Comparison of ENCODE assay signal across 7 cellular contexts in genomic region chr12:57090924-57091632, GRCh38. TPM values are rescaled to one million over a fixed set of nuclear protein-coding genes. Genes with fewer than 3 reads are reported as not detected.
DNase-seq lines count a peak whose midpoint lies in the region; ATAC-seq and TF ChIP-seq lines count a peak whose summit lies in the region.
"Had no signal": no experiment of that assay in that cellular context is flagged by ENCODE, and none has a peak within 500 bp of the region (broad histone marks: within the 10 kb centered on the region; RNA-seq: fewer than 3 reads in every experiment).

No MANE protein-coding gene starts in this region.

- ATAC-seq in T-cell (replicated peaks in 1 of 4) (no peak), GM18907 (IDR thresholded peaks at IDR 0.05; ENCODE audit: unreplicated experiment) (no peak), HG03571 (IDR thresholded peaks at IDR 0.05; ENCODE audit: unreplicated experiment) (no peak)
- ATAC-seq in stimulated activated memory B cell treated with anti-CD40 and anti-IgM and Interleukin-4, amounts not matched to agents 10 μg/mL and 1 μg/mL and 100 μg/mL, for 72 hours, result no peak

- intact Hi-C loops in esophagus squamous epithelium (cut with DNase I), result no loop called here

- POLR2A ChIA-PET in T-cell (lab: Charles Lee), result interaction anchor here in 1 of 2 donors (0.6 kb wide), 1 partner anchor 328 kb away, joined by 4 read pairs; no protein-coding TSS in a partner anchor

- peak overlapping the region; percentile 85 to 93 (median 86) for H3K4me3 ChIP-seq in esophagus squamous epithelium

- H3K36me3 ChIP-seq in esophagus squamous epithelium, result peaks cover 3 to 48% (median 23%) of the 10 kb centered on the region in 3 donors

- H3K4me1 Mint-ChIP-seq in T-cell, result peaks cover 59 to 73% (median 65%) of the 10 kb centered on the region in 3 donors
- peaks cover 82% of the 10 kb centered on the region for H3K4me1 Mint-ChIP-seq in stimulated activated memory B cell treated with anti-CD40 and anti-IgM and Interleukin-4, amounts not matched to agents 10 μg/mL and 1 μg/mL and 100 μg/mL, for 72 hours

- TF ChIP-seq CTCF in esophagus squamous epithelium (IDR thresholded peaks at IDR 0.05), result peak in 1 of 6 experiments; percentile 5

- no peaks in the 10 kb centered on the region for H3K9me3 ChIP-seq in esophagus squamous epithelium

- peaks cover 6% of the 10 kb centered on the region for H3K36me3 Mint-ChIP-seq in T-cell
- H3K36me3 Mint-ChIP-seq in stimulated activated memory B cell treated with anti-CD40 and anti-IgM and Interleukin-4, amounts not matched to agents 10 μg/mL and 1 μg/mL and 100 μg/mL, for 72 hours, result peaks cover 39% of the 10 kb centered on the region

- DNase-seq in T-cell (no peak), esophagus squamous epithelium (lab: John Stamatoyannopoulos, UW) (no peak), cortex of kidney (lab: John Stamatoyannopoulos, UW) (no peak)

- TF ChIP-seq POLR2A in esophagus squamous epithelium (IDR thresholded peaks at IDR 0.05), result no peak

- H3K9me3 Mint-ChIP-seq in T-cell, result no peaks in the 10 kb centered on the region
- H3K9me3 Mint-ChIP-seq in stimulated activated memory B cell treated with anti-CD40 and anti-IgM and Interleukin-4, amounts not matched to agents 10 μg/mL and 1 μg/mL and 100 μg/mL, for 72 hours, result no peaks in the 10 kb centered on the region
- H3K9me3 Mint-ChIP-seq: memory B cell had no signal

- 34 to 63% methylated on average over 8 to 13 of the region's 22 CpGs for WGBS in esophagus squamous epithelium, 2 donors

- H3K27ac ChIP-seq in esophagus squamous epithelium, result peak overlapping the region; percentile 88 to 100 (median 98)

- peak overlapping the region; percentile 62 to 85 for H3K27ac Mint-ChIP-seq in T-cell
- H3K27ac Mint-ChIP-seq in stimulated activated memory B cell treated with anti-CD40 and anti-IgM and Interleukin-4, amounts not matched to agents 10 μg/mL and 1 μg/mL and 100 μg/mL, for 72 hours, result peak overlapping the region; percentile 97
- H3K27ac Mint-ChIP-seq: memory B cell had no signal

- no peaks in the 10 kb centered on the region for H3K27me3 ChIP-seq in esophagus squamous epithelium

- CTCF ChIA-PET in T-cell (lab: Charles Lee), result interaction anchor here (1.4 to 1.6 kb wide), 3 partner anchors 20 to 22 kb away, joined by 3 to 5 read pairs (median 4); partner anchors contain the start of gene STAT6 (in 1 of the 2)

- peaks cover 54 to 89% (median 61%) of the 10 kb centered on the region in 3 donors for H3K4me1 ChIP-seq in esophagus squamous epithelium

- H3K27me3 Mint-ChIP-seq in T-cell, result no peaks in the 10 kb centered on the region
- H3K27me3 Mint-ChIP-seq in stimulated activated memory B cell treated with anti-CD40 and anti-IgM and Interleukin-4, amounts not matched to agents 10 μg/mL and 1 μg/mL and 100 μg/mL, for 72 hours, result no peaks in the 10 kb centered on the region
- H3K27me3 Mint-ChIP-seq: memory B cell had no signal

- peak overlapping the region; percentile 63 to 89 (median 87) for H3K4me3 Mint-ChIP-seq in T-cell
- peak overlapping the region; percentile 91 for H3K4me3 Mint-ChIP-seq in stimulated activated memory B cell treated with anti-CD40 and anti-IgM and Interleukin-4, amounts not matched to agents 10 μg/mL and 1 μg/mL and 100 μg/mL, for 72 hours
- H3K4me3 Mint-ChIP-seq: memory B cell had no signal

RNA-seq across cellular contexts. Expression of gene NAB2, which starts 2.2 kb away (rescaled TPM):
- total RNA-seq in T-cell, result 10 to 100 TPM in 3 of 5 donors, 1 to 10 TPM in 2; 4.2 to 21.6 (median 16.9) TPM
- 10 to 100 TPM in 3 of 4 donors, 1 to 10 TPM in 1; 9.1 to 25.2 (median 13.3) TPM for total RNA-seq in esophagus squamous epithelium

RNA-seq across cellular contexts. Expression of gene NEMP1, which starts 12.5 kb away (rescaled TPM):
- total RNA-seq in T-cell (10 to 100 TPM; 10.7 to 26.1 (median 19.9) TPM), esophagus squamous epithelium (1 to 10 TPM; 4.1 to 7.6 (median 6.7) TPM)

RNA-seq across cellular contexts. Expression of gene STAT6, which starts 20.1 kb away (rescaled TPM):
- 100 to 1,000 TPM; 227 to 348 (median 341) TPM for total RNA-seq in T-cell
- total RNA-seq in esophagus squamous epithelium, result 100 to 1,000 TPM in 2 of 4 donors, 10 to 100 TPM in 2; 72.7 to 138 (median 102) TPM

RNA-seq across cellular contexts. Expression of gene LRP1, which starts 37.2 kb away (rescaled TPM):
- 1 to 10 TPM; 5.9 to 8.1 (median 7.7) TPM for total RNA-seq in T-cell
- 100 to 1,000 TPM in 1 of 4 donors, 10 to 100 TPM in 3; 60.8 to 147 (median 81.9) TPM for total RNA-seq in esophagus squamous epithelium

RNA-seq across cellular contexts. Expression of gene MYO1A, which starts 41.1 kb away (rescaled TPM):
- 1 to 10 TPM in 4 of 5 donors, under 1 TPM in 1; 0.54 to 2.2 (median 1.4) TPM for total RNA-seq in T-cell
- total RNA-seq in esophagus squamous epithelium, result under 1 TPM in 2 of 4 donors, not detected in 2; 0.38 to 0.48 TPM
